14 cellular contexts compared by ENCODE assay signal in genomic region chr1:22529901-22530621, GRCh38. TPM values are rescaled to one million over a fixed set of nuclear protein-coding genes. Genes with fewer than 3 reads are reported as not detected.
DNase-seq lines count a peak whose midpoint lies in the region; ATAC-seq, FAIRE-seq and TF ChIP-seq lines count a peak whose summit lies in the region.
"Had no signal": no experiment of that assay in that cellular context is flagged by ENCODE, and none has a peak within 500 bp of the region (broad histone marks: within the 10 kb centered on the region; RNA-seq: fewer than 3 reads in every experiment).

No MANE protein-coding gene starts in this region.

- H3K4me3 ChIP-seq in mesenchymal stem cell (ENCODE audit: insufficient read depth in 1 of 2, low read depth in 1 of 2, low read length in 2 of 2) (no peak overlapping the region), transverse colon (no peak overlapping the region)
- H3K4me3 ChIP-seq: HAP-1 had no signal

- H2BK5ac ChIP-seq in mesenchymal stem cell (ENCODE audit: low read depth, low read length, poor library complexity, severe bottlenecking) = no peak overlapping the region

- H3K36me3 ChIP-seq in mesenchymal stem cell (ENCODE audit: control insufficient read depth in 1 of 2, insufficient read depth in 2 of 2, low read depth in 1 of 2, low read length in 2 of 2) (peaks cover 29 to 54% of the 10 kb centered on the region in 2 experiments), transverse colon (peaks cover 0 to 23% (median 3%) of the 10 kb centered on the region in 4 donors)

- H3K23ac ChIP-seq in mesenchymal stem cell (ENCODE audit: low read length in 2 of 2) = no peak overlapping the region

- H2BK12ac ChIP-seq in mesenchymal stem cell (ENCODE audit: low read length in 2 of 2) = no peak overlapping the region

- DNase-seq in NCI-H1092 treated with DMSO at 0.1 percent for 48 hours (lab: John Stamatoyannopoulos, UW) (peak; percentile 33), NCI-H1092 (lab: John Stamatoyannopoulos, UW) (no peak), dermis blood vessel endothelial cell (peak; percentile 38), mesenchymal stem cell (no peak), transverse colon (no peak), urothelium cell line (ENCODE audit: low spot score) (no peak), NCI-H187 (lab: John Stamatoyannopoulos, UW) (no peak)
- DNase-seq: stimulated activated CD4-positive, alpha-beta T cell treated with anti-CD3 and anti-CD28 coated beads, Interleukin-12 subunit alpha, Interleukin-12 subunit beta, amount 100 ng/mL, for 4 hours; stimulated activated naive CD4-positive, alpha-beta T cell had no signal

- H2AK5ac ChIP-seq in mesenchymal stem cell (ENCODE audit: low read length, severe bottlenecking) = no peak overlapping the region

- no peak overlapping the region for H3K18ac ChIP-seq in mesenchymal stem cell (ENCODE audit: low read depth in 1 of 2, low read length in 2 of 2)

- WGBS in mesenchymal stem cell = 91% methylated on average over 11 of the region's 12 CpGs
- WGBS in transverse colon (ENCODE audit: low coverage in 1 of 2), 2 donors = 65 to 87% methylated on average over 4 to 12 of the region's 12 CpGs

- no peak overlapping the region for H4K8ac ChIP-seq in mesenchymal stem cell (ENCODE audit: low read length)

- no peak overlapping the region for H3K27ac ChIP-seq in mesenchymal stem cell (ENCODE audit: low read length, poor library complexity, severe bottlenecking)
- peak overlapping the region; percentile 8 to 55 (median 44) for H3K27ac ChIP-seq in transverse colon
- H3K27ac ChIP-seq: 22Rv1 had no signal

- no peaks in the 10 kb centered on the region for H3K9me3 ChIP-seq in mesenchymal stem cell (ENCODE audit: control insufficient read depth, low read length)
- H3K9me3 ChIP-seq in transverse colon = no peaks in the 10 kb centered on the region
- H3K9me3 ChIP-seq: HAP-1 had no signal

- intact Hi-C loops in transverse colon (cut with DNase I; ENCODE audit: low total_unique reads) = no loop called here

- no peak overlapping the region for H2BK15ac ChIP-seq in mesenchymal stem cell (ENCODE audit: low read depth, poor library complexity, severe bottlenecking)

- no peak overlapping the region for H3K14ac ChIP-seq in mesenchymal stem cell (ENCODE audit: low read length in 2 of 2)

- H4K91ac ChIP-seq in mesenchymal stem cell (ENCODE audit: low read length) = no peak overlapping the region

- H3K79me1 ChIP-seq in mesenchymal stem cell (replicated peaks; ENCODE audit: low read length, poor library complexity, severe bottlenecking) = no peaks in the 10 kb centered on the region

- no peak for TF ChIP-seq POLR2A in transverse colon (IDR thresholded peaks at IDR 0.05)

- ATAC-seq in HG02870 (IDR thresholded peaks at IDR 0.05; ENCODE audit: unreplicated experiment) = no peak

- H3K27me3 ChIP-seq in mesenchymal stem cell (ENCODE audit: control insufficient read depth in 1 of 2, insufficient read depth in 1 of 2, low read length in 2 of 2) (no peaks in the 10 kb centered on the region), transverse colon (no peaks in the 10 kb centered on the region)

- in situ Hi-C loops in transverse colon (cut with MboI; ENCODE audit: low pct_ligation_motif_present in 1 of 4, low pct_unique_long_range_greater_than_20kb in 1 of 4, low sequenced_read_pairs in 3 of 4) = no loop called here

- H2BK120ac ChIP-seq in mesenchymal stem cell (ENCODE audit: low read depth, low read length) = no peak overlapping the region

- TF ChIP-seq CTCF in transverse colon (IDR thresholded peaks at IDR 0.05) = no peak

- H3K4me1 ChIP-seq in mesenchymal stem cell (ENCODE audit: control insufficient read depth, insufficient read depth, low read depth, low read length) (no peaks in the 10 kb centered on the region), transverse colon (peaks cover 0 to 17% (median 9%) of the 10 kb centered on the region in 4 donors)
- H3K4me1 ChIP-seq: HAP-1 had no signal

- no peak for FAIRE-seq in urothelium cell line (lab: Jason Lieb, UNC)

- no peak for TF ChIP-seq EP300 in transverse colon (IDR thresholded peaks at IDR 0.05; ENCODE audit: low read depth)

- H3K4me2 ChIP-seq in mesenchymal stem cell (ENCODE audit: low read length, poor library complexity, severe bottlenecking) = no peak overlapping the region

- H3K9ac ChIP-seq in mesenchymal stem cell (ENCODE audit: low read length) = peak overlapping the region; percentile 79

- H2AFZ ChIP-seq in mesenchymal stem cell (ENCODE audit: low read depth, low read length) = no peak overlapping the region

- H3K4ac ChIP-seq in mesenchymal stem cell (ENCODE audit: low read depth in 1 of 2, low read length in 2 of 2) = no peak overlapping the region

RNA-seq across cellular contexts. Expression of gene EPHA8, which starts 33.2 kb away (rescaled TPM):
- not detected in 2 replicates for total RNA-seq in dermis blood vessel endothelial cell
- polyA plus RNA-seq in mesenchymal stem cell (2013, experiment 1 of 2) = not detected
- not detected for polyA plus RNA-seq in mesenchymal stem cell (2013, experiment 2 of 2)
- not detected for total RNA-seq in transverse colon
- total RNA-seq: G401, mononuclear cell had no signal

Comparison
In these comparisons a context has a peak if more than half of its experiments do, and no peak if none do; other contexts are left out.
1. DNase-seq: peak in NCI-H1092 treated with DMSO at 0.1 percent for 48 hours (single experiment) and dermis blood vessel endothelial cell (single experiment); none in NCI-H1092 (single experiment), mesenchymal stem cell (single experiment), transverse colon (single experiment), urothelium cell line (single experiment) and NCI-H187 (0 of 2).